ENCODE assay signal across 16 cellular contexts in genomic region chr9:98455957-98456621, GRCh38.
DNase-seq lines count a peak whose midpoint lies in the region; ATAC-seq and TF ChIP-seq lines count a peak whose summit lies in the region.
"Had no signal": no experiment of that assay in that cellular context is flagged by ENCODE, and none has a peak within 500 bp of the region (broad histone marks: within the 10 kb centered on the region; RNA-seq: fewer than 3 reads in every experiment).

No MANE protein-coding gene starts in this region.

- H3K27me3 Mint-ChIP-seq in activated CD4-positive, alpha-beta T cell treated with anti-CD3 and anti-CD28 coated beads for 36 hours = peaks cover 16% of the 10 kb centered on the region
- peaks cover 4% of the 10 kb centered on the region for H3K27me3 Mint-ChIP-seq in activated CD4-positive, alpha-beta T cell treated with anti-CD3 and anti-CD28 coated beads, Interleukin-2, amount 10 ng/mL, durations not matched to agents 24 days and 14 days
- peaks cover 29% of the 10 kb centered on the region for H3K27me3 Mint-ChIP-seq in CD8-positive, alpha-beta T cell (ENCODE audit: low read depth)

- intact Hi-C loops in activated CD4-positive, alpha-beta T cell treated with anti-CD3 and anti-CD28 coated beads for 36 hours (cut with DNase I, micrococcal nuclease) = no loop called here
- intact Hi-C loops in activated CD4-positive, alpha-beta T cell treated with anti-CD3 and anti-CD28 coated beads, Interleukin-2, amount 10 ng/mL, durations not matched to agents 24 days and 14 days (cut with micrococcal nuclease) = no loop called here
- intact Hi-C loops in CD8-positive, alpha-beta T cell (cut with DNase I, micrococcal nuclease) = no loop called here

- no peak for TF ChIP-seq CTCF in foreskin fibroblast (IDR thresholded peaks at IDR 0.05; ENCODE audit: low read depth, low read length)
- TF ChIP-seq CTCF in CD8-positive, alpha-beta T cell (IDR thresholded peaks at IDR 0.05) = no peak

- H3K4me1 ChIP-seq in CD8-positive, alpha-beta T cell (ENCODE audit: insufficient read depth, low read length) = no peaks in the 10 kb centered on the region
- H3K4me1 ChIP-seq: right lobe of liver had no signal

- no peaks in the 10 kb centered on the region for H3K9me3 ChIP-seq in CD8-positive, alpha-beta T cell (ENCODE audit: low read length)

- CTCF ChIA-PET in activated CD4-positive, alpha-beta T cell treated with anti-CD3 and anti-CD28 coated beads for 36 hours (lab: Charles Lee) = interaction anchor here (1.3 kb wide), 1 partner anchor 140 kb away, joined by 4 read pairs; no protein-coding TSS in a partner anchor
- CTCF ChIA-PET in CD8-positive, alpha-beta T cell (lab: Charles Lee) = no interaction called here

- ATAC-seq in activated CD4-positive, alpha-beta T cell treated with anti-CD3 and anti-CD28 coated beads for 36 hours = no peak
- ATAC-seq in CD8-positive, alpha-beta T cell = no peak
- ATAC-seq: right lobe of liver had no signal

- H3K27me3 ChIP-seq in CD8-positive, alpha-beta T cell (ENCODE audit: insufficient read depth, low read length) = no peaks in the 10 kb centered on the region
- H3K27me3 ChIP-seq: right lobe of liver had no signal

- peaks cover 16% of the 10 kb centered on the region for H3K9me3 Mint-ChIP-seq in activated CD4-positive, alpha-beta T cell treated with anti-CD3 and anti-CD28 coated beads for 36 hours (ENCODE audit: low read depth)
- peaks cover 2% of the 10 kb centered on the region for H3K9me3 Mint-ChIP-seq in activated CD4-positive, alpha-beta T cell treated with anti-CD3 and anti-CD28 coated beads, Interleukin-2, amount 10 ng/mL, durations not matched to agents 24 days and 14 days
- H3K9me3 Mint-ChIP-seq in CD8-positive, alpha-beta T cell = peaks cover 12% of the 10 kb centered on the region

- no peaks in the 10 kb centered on the region for H3K36me3 ChIP-seq in CD8-positive, alpha-beta T cell (ENCODE audit: insufficient read depth, low read length)
- H3K36me3 ChIP-seq: right lobe of liver, thoracic aorta had no signal

- peak; percentile 28 for DNase-seq in activated CD4-positive, alpha-beta T cell treated with anti-CD3 and anti-CD28 coated beads for 36 hours
- no peak for DNase-seq in activated CD4-positive, alpha-beta T cell treated with anti-CD3 and anti-CD28 coated beads, Interleukin-2, amount 10 ng/mL, durations not matched to agents 24 days and 14 days
- DNase-seq in astrocyte of the hippocampus (ENCODE audit: low read depth, low spot score) (peak; percentile 48), foreskin fibroblast (peak; percentile 32 to 55), stromal cell of bone marrow (ENCODE audit: low read depth) (peak; percentile 36), DMS53 (lab: John Stamatoyannopoulos, UW) (no peak), NCI-H2081 (lab: John Stamatoyannopoulos, UW) (no peak)
- no peak for DNase-seq in CD8-positive, alpha-beta T cell
- DNase-seq: activated CD4-positive, alpha-beta T cell treated with anti-CD3 and anti-CD28 coated beads, Interleukin-2, amount 50 U/mL, for 4 hours; activated naive CD4-positive, alpha-beta T cell treated with anti-CD3 and anti-CD28 coated beads for 36 hours; KG1; NCI-H1930; right lobe of liver; T-helper 1 cell had no signal

- H3K36me3 Mint-ChIP-seq in activated CD4-positive, alpha-beta T cell treated with anti-CD3 and anti-CD28 coated beads for 36 hours (ENCODE audit: low read depth) = no peaks in the 10 kb centered on the region
- H3K36me3 Mint-ChIP-seq in activated CD4-positive, alpha-beta T cell treated with anti-CD3 and anti-CD28 coated beads, Interleukin-2, amount 10 ng/mL, durations not matched to agents 24 days and 14 days (ENCODE audit: low read depth) = no peaks in the 10 kb centered on the region
- H3K36me3 Mint-ChIP-seq in CD8-positive, alpha-beta T cell = no peaks in the 10 kb centered on the region

- no peak overlapping the region for H3K27ac Mint-ChIP-seq in activated CD4-positive, alpha-beta T cell treated with anti-CD3 and anti-CD28 coated beads for 36 hours
- H3K27ac Mint-ChIP-seq in activated CD4-positive, alpha-beta T cell treated with anti-CD3 and anti-CD28 coated beads, Interleukin-2, amount 10 ng/mL, durations not matched to agents 24 days and 14 days = no peak overlapping the region
- no peak overlapping the region for H3K27ac Mint-ChIP-seq in CD8-positive, alpha-beta T cell
- H3K27ac Mint-ChIP-seq: activated naive CD4-positive, alpha-beta T cell treated with anti-CD3 and anti-CD28 coated beads for 36 hours had no signal

- H3K4me3 ChIP-seq in foreskin fibroblast (ENCODE audit: low read depth in 1 of 2, low read length in 2 of 2) = no peak overlapping the region
- no peak overlapping the region for H3K4me3 ChIP-seq in CD8-positive, alpha-beta T cell (ENCODE audit: low read depth, low read length)
- H3K4me3 ChIP-seq: right lobe of liver, thoracic aorta had no signal

- no peaks in the 10 kb centered on the region for H3K4me1 Mint-ChIP-seq in activated CD4-positive, alpha-beta T cell treated with anti-CD3 and anti-CD28 coated beads for 36 hours
- no peaks in the 10 kb centered on the region for H3K4me1 Mint-ChIP-seq in activated CD4-positive, alpha-beta T cell treated with anti-CD3 and anti-CD28 coated beads, Interleukin-2, amount 10 ng/mL, durations not matched to agents 24 days and 14 days
- H3K4me1 Mint-ChIP-seq in CD8-positive, alpha-beta T cell (ENCODE audit: low read depth) = no peaks in the 10 kb centered on the region

- H3K4me3 Mint-ChIP-seq in activated CD4-positive, alpha-beta T cell treated with anti-CD3 and anti-CD28 coated beads for 36 hours = no peak overlapping the region
- no peak overlapping the region for H3K4me3 Mint-ChIP-seq in activated CD4-positive, alpha-beta T cell treated with anti-CD3 and anti-CD28 coated beads, Interleukin-2, amount 10 ng/mL, durations not matched to agents 24 days and 14 days
- H3K4me3 Mint-ChIP-seq in CD8-positive, alpha-beta T cell = no peak overlapping the region
- H3K4me3 Mint-ChIP-seq: activated naive CD4-positive, alpha-beta T cell treated with anti-CD3 and anti-CD28 coated beads for 36 hours had no signal

- POLR2A ChIA-PET in activated CD4-positive, alpha-beta T cell treated with anti-CD3 and anti-CD28 coated beads for 36 hours (lab: Charles Lee) = no interaction called here
- POLR2A ChIA-PET in CD8-positive, alpha-beta T cell (lab: Charles Lee) = no interaction called here

- H3K27ac ChIP-seq in CD8-positive, alpha-beta T cell (ENCODE audit: low read depth, low read length) = no peak overlapping the region
- H3K27ac ChIP-seq: 22Rv1, right lobe of liver, thoracic aorta had no signal

Comparison
In these comparisons a context has a peak if more than half of its experiments do, and no peak if none do; other contexts are left out.
1. DNase-seq: peak in activated CD4-positive, alpha-beta T cell treated with anti-CD3 and anti-CD28 coated beads for 36 hours (single experiment), astrocyte of the hippocampus (single experiment), foreskin fibroblast (2 of 2) and stromal cell of bone marrow (single experiment); none in activated CD4-positive, alpha-beta T cell treated with anti-CD3 and anti-CD28 coated beads, Interleukin-2, amount 10 ng/mL, durations not matched to agents 24 days and 14 days (single experiment), CD8-positive, alpha-beta T cell (0 of 7), DMS53 (single experiment) and NCI-H2081 (0 of 2).